ENCODE assay signal across 20 cellular contexts in genomic region chr11:134510171-134510570, GRCh38.
A peak's percentile ranks its signal among the peaks of the same experiment; 100 is the strongest.
DNase-seq lines count a peak whose midpoint lies in the region; ATAC-seq and TF ChIP-seq lines count a peak whose summit lies in the region.
"Had no signal": no experiment of that assay in that cellular context is flagged by ENCODE, and none has a peak within 500 bp of the region (broad histone marks: within the 10 kb centered on the region; RNA-seq: fewer than 3 reads in every experiment).

No MANE protein-coding gene starts in this region.

- no peak overlapping the region for H3K9ac ChIP-seq in endodermal cell (ENCODE audit: extremely low read depth, low read length, poor library complexity, severe bottlenecking)
- H3K9ac ChIP-seq: BLaER1 had no signal

- H3K36me3 Mint-ChIP-seq in natural killer cell (no peaks in the 10 kb centered on the region), endodermal cell (ENCODE audit: low read depth) (no peaks in the 10 kb centered on the region)
- H3K36me3 Mint-ChIP-seq in natural killer cell treated with Interleukin-12 subunit alpha and Interleukin-12 subunit beta and Interleukin-15 and Interleukin-18, amount 100 ng/mL, for 72 hours = no peaks in the 10 kb centered on the region
- H3K36me3 Mint-ChIP-seq: CD4-positive, alpha-beta memory T cell had no signal

- 80 to 90% methylated on average over 5 to 12 of the region's 12 CpGs for WGBS in endodermal cell (ENCODE audit: insufficient coverage in 1 of 2, insufficient read length in 1 of 2), 2 experiments

- no peaks in the 10 kb centered on the region for H3K9me3 ChIP-seq in endodermal cell (ENCODE audit: control insufficient read depth, low read length)
- H3K9me3 ChIP-seq: BLaER1, Caco-2, HAP-1 had no signal

- intact Hi-C loops in natural killer cell (cut with micrococcal nuclease) = no loop called here

- H3K9me3 Mint-ChIP-seq in natural killer cell = no peaks in the 10 kb centered on the region
- H3K9me3 Mint-ChIP-seq in natural killer cell treated with Interleukin-12 subunit alpha and Interleukin-12 subunit beta and Interleukin-15 and Interleukin-18, amount 100 ng/mL, for 72 hours = no peaks in the 10 kb centered on the region
- no peaks in the 10 kb centered on the region for H3K9me3 Mint-ChIP-seq in endodermal cell
- H3K9me3 Mint-ChIP-seq: CD4-positive, alpha-beta memory T cell; GM23338 had no signal

- H3K4me1 Mint-ChIP-seq in natural killer cell (peaks cover 0 to 12% of the 10 kb centered on the region in 2 donors), endodermal cell (no peaks in the 10 kb centered on the region)
- peaks cover 0 to 3% of the 10 kb centered on the region in 2 donors for H3K4me1 Mint-ChIP-seq in natural killer cell treated with Interleukin-12 subunit alpha and Interleukin-12 subunit beta and Interleukin-15 and Interleukin-18, amount 100 ng/mL, for 72 hours (ENCODE audit: low read depth in 2 of 2)

- H3K27me3 ChIP-seq in endodermal cell (ENCODE audit: control insufficient read depth, insufficient read depth, low read length, poor library complexity, severe bottlenecking) = no peaks in the 10 kb centered on the region
- H3K27me3 ChIP-seq: BLaER1 had no signal

- ATAC-seq in natural killer cell = no peak
- no peak for ATAC-seq in natural killer cell treated with Interleukin-12 subunit alpha and Interleukin-12 subunit beta and Interleukin-15 and Interleukin-18, amount 100 ng/mL, for 72 hours
- ATAC-seq in GM18867 (IDR thresholded peaks at IDR 0.05; ENCODE audit: unreplicated experiment) = no peak
- ATAC-seq in activated CD4-positive, CD25-positive, alpha-beta regulatory T cell treated with anti-CD3 and anti-CD28 coated beads, Interleukin-2, amount 50 U/mL, for 24 hours = no peak
- ATAC-seq: GM23338 had no signal

- H3K36me3 ChIP-seq in endodermal cell (ENCODE audit: control insufficient read depth, insufficient read depth, low read length) = no peaks in the 10 kb centered on the region
- H3K36me3 ChIP-seq: BLaER1, HAP-1 had no signal

- no peaks in the 10 kb centered on the region for H3K4me1 ChIP-seq in endodermal cell (ENCODE audit: control insufficient read depth, insufficient read depth, low read length)
- H3K4me1 ChIP-seq: Caco-2, HAP-1 had no signal

- DNase-seq in natural killer cell (peak; percentile 7), endodermal cell (peak; percentile 29), retina (peak; percentile 8), D341Med (ENCODE audit: low spot score) (no peak)
- DNase-seq in natural killer cell treated with Interleukin-12 subunit alpha and Interleukin-12 subunit beta and Interleukin-15 and Interleukin-18, amount 100 ng/mL, for 72 hours (ENCODE audit: low spot score) = no peak
- DNase-seq: CD4-positive, alpha-beta memory T cell; Kasumi-1; NCI-H1417; NCI-H1694 treated with DMSO at 0.1 percent for 48 hours; NCI-H2081 treated with DMSO at 0.1 percent for 48 hours; NCI-H446; NCI-H526 treated with DMSO at 0.1 percent for 48 hours; OCI-M1; Right ventricle myocardium superior had no signal

- TF ChIP-seq CTCF in natural killer cell (IDR thresholded peaks at IDR 0.05) (no peak), endodermal cell (conservative IDR thresholded peaks at IDR 0.05) (no peak)

- H3K4me3 Mint-ChIP-seq in natural killer cell = no peak overlapping the region
- no peak overlapping the region for H3K4me3 Mint-ChIP-seq in natural killer cell treated with Interleukin-12 subunit alpha and Interleukin-12 subunit beta and Interleukin-15 and Interleukin-18, amount 100 ng/mL, for 72 hours
- no peak overlapping the region for H3K4me3 Mint-ChIP-seq in endodermal cell
- H3K4me3 Mint-ChIP-seq: CD4-positive, alpha-beta memory T cell; GM23338 had no signal

- H3K27ac Mint-ChIP-seq in natural killer cell (no peak overlapping the region), endodermal cell (no peak overlapping the region)
- no peak overlapping the region for H3K27ac Mint-ChIP-seq in natural killer cell treated with Interleukin-12 subunit alpha and Interleukin-12 subunit beta and Interleukin-15 and Interleukin-18, amount 100 ng/mL, for 72 hours
- H3K27ac Mint-ChIP-seq: CD4-positive, alpha-beta memory T cell; GM23338 had no signal

- no peak overlapping the region for H3K27ac ChIP-seq in endodermal cell (ENCODE audit: low read depth, low read length)
- H3K27ac ChIP-seq: BLaER1 had no signal

- H3K4me3 ChIP-seq in endodermal cell (ENCODE audit: low read length) = no peak overlapping the region
- H3K4me3 ChIP-seq: BLaER1, GM23338, HAP-1 had no signal

- H3K27me3 Mint-ChIP-seq in natural killer cell (ENCODE audit: low read depth in 2 of 2) (peaks cover 7% of the 10 kb centered on the region in 2 donors), endodermal cell (ENCODE audit: insufficient read depth) (peaks cover 23% of the 10 kb centered on the region)
- peaks cover 0 to 3% of the 10 kb centered on the region in 2 donors for H3K27me3 Mint-ChIP-seq in natural killer cell treated with Interleukin-12 subunit alpha and Interleukin-12 subunit beta and Interleukin-15 and Interleukin-18, amount 100 ng/mL, for 72 hours

Comparison
In these comparisons a context has a peak if more than half of its experiments do, and no peak if none do; other contexts are left out.
1. DNase-seq: peak in natural killer cell (single experiment), endodermal cell (single experiment) and retina (single experiment); none in natural killer cell treated with Interleukin-12 subunit alpha and Interleukin-12 subunit beta and Interleukin-15 and Interleukin-18, amount 100 ng/mL, for 72 hours (single experiment) and D341Med (single experiment).